In the genomic region with DNA sequence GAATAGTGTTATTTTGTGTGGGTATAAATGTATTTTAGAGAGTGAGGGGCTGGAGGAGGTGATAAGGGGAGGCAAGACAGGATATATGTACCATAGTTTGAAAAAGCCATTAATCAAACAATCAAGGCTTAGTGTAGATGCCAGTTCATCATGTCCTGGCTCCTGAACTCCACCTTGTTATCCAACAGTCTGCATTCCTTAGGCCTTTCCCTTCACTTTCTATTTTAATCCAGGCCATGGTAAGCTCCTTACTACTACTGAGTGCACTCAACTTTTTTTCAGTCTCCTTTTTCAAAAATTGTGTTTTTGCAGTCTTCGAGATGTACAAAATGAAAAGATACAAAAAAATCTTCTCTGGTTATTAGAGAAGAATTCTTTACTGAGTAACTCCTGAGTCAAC, we compare ENCODE assay signal across 18 cellular contexts.
"Had no signal": no experiment of that assay in that cellular context is flagged by ENCODE, and none has a peak within 500 bp of the region (broad histone marks: within the 10 kb centered on the region; RNA-seq: fewer than 3 reads in every experiment).

No MANE protein-coding gene starts in this region.

- H3K4me2 ChIP-seq: neural progenitor cell had no signal

- H3K27me3 ChIP-seq: brain microvascular endothelial cell, gastroesophageal sphincter, neural progenitor cell, testis, upper lobe of right lung had no signal

- H3K4me1 ChIP-seq: gastroesophageal sphincter, psoas muscle, testis, upper lobe of right lung had no signal

- ATAC-seq: esophagus mucosa; gastroesophageal sphincter; mucosa of descending colon; naive thymus-derived CD4-positive, alpha-beta T cell; psoas muscle; sciatic nerve; stimulated activated effector memory CD8-positive, alpha-beta T cell treated with anti-CD3 and anti-CD28 coated beads, Interleukin-12 subunit alpha, Interleukin-12 subunit beta, amount 100 ng/mL, for 72 hours; upper lobe of right lung had no signal

- H3K9me3 ChIP-seq: testis, upper lobe of right lung had no signal

- H3K9ac ChIP-seq: neural progenitor cell had no signal

- DNase-seq: activated CD4-positive, alpha-beta T cell treated with anti-CD3 and anti-CD28 coated beads, Interleukin-2, amount 50 U/mL, for 4 hours; amygdala; brain microvascular endothelial cell; effector CD8-positive, alpha-beta T cell; immature natural killer cell; kidney glomerular epithelial cell; mesenchymal stem cell; mucosa of descending colon; naive thymus-derived CD4-positive, alpha-beta T cell; psoas muscle; stimulated activated CD4-positive, alpha-beta T cell treated with anti-CD3 and anti-CD28 coated beads, Interleukin-4, amount 100 ng/mL, for 24 hours; testis; upper lobe of right lung had no signal

- H3K4me3 ChIP-seq: gastroesophageal sphincter, mucosa of descending colon, neural progenitor cell, psoas muscle, testis, upper lobe of right lung had no signal

- H3K36me3 ChIP-seq: brain microvascular endothelial cell, gastroesophageal sphincter, neural progenitor cell, upper lobe of right lung had no signal

- H3K27ac ChIP-seq: brain microvascular endothelial cell, gastroesophageal sphincter, neural progenitor cell, psoas muscle, testis, upper lobe of right lung had no signal

- H2AFZ ChIP-seq: neural progenitor cell had no signal
